10 cellular contexts compared by ENCODE assay signal in genomic region chr22:28909375-28909774, GRCh38. TPM values are rescaled to one million over a fixed set of nuclear protein-coding genes. Genes with fewer than 3 reads are reported as not detected.
DNase-seq lines count a peak whose midpoint lies in the region; ATAC-seq and TF ChIP-seq lines count a peak whose summit lies in the region.
"Had no signal": no experiment of that assay in that cellular context is flagged by ENCODE, and none has a peak within 500 bp of the region (broad histone marks: within the 10 kb centered on the region; RNA-seq: fewer than 3 reads in every experiment).

No MANE protein-coding gene starts in this region.

- no peaks in the 10 kb centered on the region for H3K27me3 ChIP-seq in smooth muscle cell (ENCODE audit: low read depth)
- H3K27me3 ChIP-seq: gastroesophageal sphincter had no signal

- peaks cover 17% of the 10 kb centered on the region for H3K4me1 ChIP-seq in smooth muscle cell (ENCODE audit: low read depth)

- TF ChIP-seq CTCF in fibroblast of mammary gland (conservative IDR thresholded peaks at IDR 0.05; ENCODE audit: control insufficient read depth, insufficient read depth, low read depth, low read length) (no peak), coronary artery (IDR thresholded peaks at IDR 0.05) (no peak), smooth muscle cell (IDR thresholded peaks at IDR 0.05; ENCODE audit: borderline replicate concordance, insufficient read depth, poor library complexity, severe bottlenecking) (no peak)

- H3K4me1 Mint-ChIP-seq in activated CD8-positive, alpha-beta memory T cell treated with anti-CD3 and anti-CD28 coated beads, Interleukin-2, amount 10 ng/mL, durations not matched to agents 7 days and 5 days: peaks cover 19% of the 10 kb centered on the region

- no peak overlapping the region for H3K4me3 Mint-ChIP-seq in activated CD8-positive, alpha-beta memory T cell treated with anti-CD3 and anti-CD28 coated beads, Interleukin-2, amount 10 ng/mL, durations not matched to agents 7 days and 5 days
- H3K4me3 Mint-ChIP-seq: central memory CD8-positive, alpha-beta T cell had no signal

- peaks cover 84% of the 10 kb centered on the region for H3K27me3 Mint-ChIP-seq in activated CD8-positive, alpha-beta memory T cell treated with anti-CD3 and anti-CD28 coated beads, Interleukin-2, amount 10 ng/mL, durations not matched to agents 7 days and 5 days

- H3K4me3 ChIP-seq in fibroblast of mammary gland (ENCODE audit: control insufficient read depth, low read depth, low read length) (no peak overlapping the region), coronary artery (no peak overlapping the region), smooth muscle cell (no peak overlapping the region)
- H3K4me3 ChIP-seq: gastroesophageal sphincter had no signal

- POLR2A ChIA-PET in HEK293T (lab: Yijun Ruan, JAX): no interaction called here

- peaks cover 24% of the 10 kb centered on the region for H3K79me2 ChIP-seq in smooth muscle cell (ENCODE audit: low read depth)

- no peak overlapping the region for H3K27ac Mint-ChIP-seq in activated CD8-positive, alpha-beta memory T cell treated with anti-CD3 and anti-CD28 coated beads, Interleukin-2, amount 10 ng/mL, durations not matched to agents 7 days and 5 days

- no peaks in the 10 kb centered on the region for H3K9me3 Mint-ChIP-seq in activated CD8-positive, alpha-beta memory T cell treated with anti-CD3 and anti-CD28 coated beads, Interleukin-2, amount 10 ng/mL, durations not matched to agents 7 days and 5 days (ENCODE audit: low read depth)
- H3K9me3 Mint-ChIP-seq: central memory CD8-positive, alpha-beta T cell had no signal

- H2AFZ ChIP-seq in smooth muscle cell (ENCODE audit: low read depth): no peak overlapping the region

- ATAC-seq in HG02885 (IDR thresholded peaks at IDR 0.05; ENCODE audit: poor library complexity, unreplicated experiment): peak; percentile 62
- ATAC-seq in activated CD8-positive, alpha-beta memory T cell treated with anti-CD3 and anti-CD28 coated beads, Interleukin-2, amount 10 ng/mL, durations not matched to agents 7 days and 5 days: peak; percentile 36
- ATAC-seq: gastroesophageal sphincter had no signal

- 92% methylated on average over 5 of the region's 5 CpGs for WGBS in smooth muscle cell (ENCODE audit: low lambda C conversion rate)

- peak; percentile 55 for DNase-seq in activated CD8-positive, alpha-beta memory T cell treated with anti-CD3 and anti-CD28 coated beads, Interleukin-2, amount 10 ng/mL, durations not matched to agents 7 days and 5 days
- DNase-seq in fibroblast of mammary gland (ENCODE audit: low read depth) (peak; percentile 22), HEK293T (ENCODE audit: extremely low spot score) (no peak), coronary artery (ENCODE audit: low spot score) (no peak), smooth muscle cell (lab: John Stamatoyannopoulos, UW; ENCODE audit: unreplicated experiment) (no peak)
- DNase-seq in stimulated activated CD8-positive, alpha-beta memory T cell treated with anti-CD3 and anti-CD28 coated beads, Interleukin-4, amount 100 ng/mL, for 4 hours (ENCODE audit: low read depth in 2 of 2, low spot score in 1 of 2): peak; percentile 8 to 20
- DNase-seq: NCI-H524 treated with DMSO at 0.1 percent for 48 hours had no signal

- no peak overlapping the region for H3K4me2 ChIP-seq in smooth muscle cell

- no peak overlapping the region for H3K9ac ChIP-seq in smooth muscle cell (ENCODE audit: low read depth)

- H3K36me3 Mint-ChIP-seq in activated CD8-positive, alpha-beta memory T cell treated with anti-CD3 and anti-CD28 coated beads, Interleukin-2, amount 10 ng/mL, durations not matched to agents 7 days and 5 days: no peaks in the 10 kb centered on the region

- CTCF ChIA-PET in activated CD8-positive, alpha-beta memory T cell treated with anti-CD3 and anti-CD28 coated beads, Interleukin-2, amount 10 ng/mL, durations not matched to agents 7 days and 5 days (lab: Charles Lee): no interaction called here
- CTCF ChIA-PET in HEK293T (lab: Yijun Ruan, JAX): interaction anchor here (0.7 kb wide), 2 partner anchors 131 to 716 kb away, joined by 3 to 4 read pairs; no protein-coding TSS in a partner anchor

- no peaks in the 10 kb centered on the region for H3K9me3 ChIP-seq in smooth muscle cell (replicated peaks; ENCODE audit: low read depth)
- H3K9me3 ChIP-seq: gastroesophageal sphincter had no signal

- no peak overlapping the region for H3K27ac ChIP-seq in coronary artery
- no peak overlapping the region for H3K27ac ChIP-seq in smooth muscle cell (ENCODE audit: low read depth)

- no peaks in the 10 kb centered on the region for H3F3A ChIP-seq in smooth muscle cell (ENCODE audit: low read depth)

- H4K20me1 ChIP-seq in smooth muscle cell (ENCODE audit: low read depth): peaks cover 59% of the 10 kb centered on the region

- no peaks in the 10 kb centered on the region for H3K36me3 ChIP-seq in smooth muscle cell (ENCODE audit: low read depth)
- H3K36me3 ChIP-seq: gastroesophageal sphincter had no signal

TF ChIP-seq in HEK293T, 16 proteins besides CTCF, POLR2A, EP300 and RAD21:
- TF ChIP-seq LEF1 (IDR thresholded peaks at IDR 0.05; ENCODE audit: borderline replicate concordance): no peak
- no peak for TF ChIP-seq ARNT (IDR thresholded peaks at IDR 0.05)
- no peak for TF ChIP-seq TARDBP (IDR thresholded peaks at IDR 0.05)
- TF ChIP-seq L3MBTL2 (conservative IDR thresholded peaks at IDR 0.05): no peak
- TF ChIP-seq ZNF384 (IDR thresholded peaks at IDR 0.05): no peak
- no peak for TF ChIP-seq FOXK2 (IDR thresholded peaks at IDR 0.05)
- TF ChIP-seq SUZ12 (IDR thresholded peaks at IDR 0.05): no peak
- TF ChIP-seq ELF4 (IDR thresholded peaks at IDR 0.05): no peak
- no peak for TF ChIP-seq NFRKB (IDR thresholded peaks at IDR 0.05)
- no peak for TF ChIP-seq FOXM1 (IDR thresholded peaks at IDR 0.05; ENCODE audit: borderline replicate concordance)
- no peak for TF ChIP-seq FOXA1 (IDR thresholded peaks at IDR 0.05)
- TF ChIP-seq HDGF (IDR thresholded peaks at IDR 0.05; ENCODE audit: borderline replicate concordance): no peak
- no peak for TF ChIP-seq PKNOX1 (IDR thresholded peaks at IDR 0.05)
- TF ChIP-seq CTBP1 (IDR thresholded peaks at IDR 0.05; ENCODE audit: borderline replicate concordance): no peak
- TF ChIP-seq SP1 (IDR thresholded peaks at IDR 0.05): no peak
- no peak for TF ChIP-seq BHLHE40 (IDR thresholded peaks at IDR 0.05; ENCODE audit: borderline replicate concordance)

RNA-seq across cellular contexts. Expression of gene ZNRF3, which starts 26.0 kb away (rescaled TPM):
- under 1 TPM; 0.26 to 0.79 TPM for total RNA-seq in activated CD8-positive, alpha-beta memory T cell treated with anti-CD3 and anti-CD28 coated beads, Interleukin-2, amount 10 ng/mL, durations not matched to agents 7 days and 5 days
- 3.7 and 4.7 TPM in 2 replicates for total RNA-seq in smooth muscle cell
- 5.5 and 8.8 TPM in 2 replicates for polyA plus RNA-seq in smooth muscle cell

Comparison
In these comparisons a context has a peak if more than half of its experiments do, and no peak if none do; other contexts are left out.
1. DNase-seq: peak in activated CD8-positive, alpha-beta memory T cell treated with anti-CD3 and anti-CD28 coated beads, Interleukin-2, amount 10 ng/mL, durations not matched to agents 7 days and 5 days (single experiment), fibroblast of mammary gland (single experiment) and stimulated activated CD8-positive, alpha-beta memory T cell treated with anti-CD3 and anti-CD28 coated beads, Interleukin-4, amount 100 ng/mL, for 4 hours (2 of 2); none in HEK293T (single experiment), coronary artery (single experiment) and smooth muscle cell (single experiment).